Comparison of ENCODE assay signal across 10 cellular contexts in genomic region chr1:40389234-40389815, GRCh38. TPM values are rescaled to one million over a fixed set of nuclear protein-coding genes. Genes with fewer than 3 reads are reported as not detected.
A peak's percentile ranks its signal among the peaks of the same experiment; 100 is the strongest.
DNase-seq lines count a peak whose midpoint lies in the region; ATAC-seq, FAIRE-seq and TF ChIP-seq lines count a peak whose summit lies in the region.
"Had no signal": no experiment of that assay in that cellular context is flagged by ENCODE, and none has a peak within 500 bp of the region (broad histone marks: within the 10 kb centered on the region; RNA-seq: fewer than 3 reads in every experiment).

No MANE protein-coding gene starts in this region.

- TF ChIP-seq POLR2A in right lobe of liver (IDR thresholded peaks at IDR 0.05) (no peak), tibial nerve (IDR thresholded peaks at IDR 0.05) (no peak)

- peak overlapping the region in 2 of 3 donors; percentile 3 to 10 for H3K4me3 ChIP-seq in right lobe of liver
- H3K4me3 ChIP-seq in tibial nerve, result no peak overlapping the region
- H3K4me3 ChIP-seq in kidney (ENCODE audit: low read length in 2 of 2), result no peak overlapping the region

- H3K9ac ChIP-seq in kidney (ENCODE audit: low read length in 2 of 2), result no peak overlapping the region

- no peaks in the 10 kb centered on the region for H3K36me3 ChIP-seq in right lobe of liver
- no peaks in the 10 kb centered on the region for H3K36me3 ChIP-seq in tibial nerve
- H3K36me3 ChIP-seq in kidney (ENCODE audit: control insufficient read depth in 1 of 2, insufficient read depth in 2 of 2, low read length in 2 of 2), result no peaks in the 10 kb centered on the region

- no peaks in the 10 kb centered on the region for H3K9me3 ChIP-seq in right lobe of liver
- no peaks in the 10 kb centered on the region for H3K9me3 ChIP-seq in tibial nerve
- no peaks in the 10 kb centered on the region for H3K9me3 ChIP-seq in kidney (ENCODE audit: control insufficient read depth in 1 of 2, low read length in 2 of 2)

- H3K4me1 ChIP-seq in right lobe of liver, result peaks cover 0 to 86% (median 38%) of the 10 kb centered on the region in 4 donors
- peaks cover 0 to 75% (median 59%) of the 10 kb centered on the region in 4 donors for H3K4me1 ChIP-seq in tibial nerve
- H3K4me1 ChIP-seq in kidney (ENCODE audit: control insufficient read depth in 1 of 2, insufficient read depth in 1 of 2, low read depth in 1 of 2, low read length in 2 of 2), result peaks cover 3 to 4% of the 10 kb centered on the region in 2 donors

- intact Hi-C loops in right lobe of liver (cut with DNase I) (no loop called here), kidney (cut with DNase I) (no loop called here)

- peak overlapping the region; percentile 86 to 98 for H3K4me3 Mint-ChIP-seq in activated T-cell treated with anti-CD3 and anti-CD28 coated beads, Interleukin-2, amount 50 U/mL, for 72 hours
- peak overlapping the region; percentile 86 for H3K4me3 Mint-ChIP-seq in activated T-helper 17 cell treated with anti-CD3 and anti-CD28 coated beads, Interleukin-2, amount 50 U/mL, for 72 hours
- H3K4me3 Mint-ChIP-seq: nephron progenitor cell had no signal

- peak overlapping the region; percentile 99 for H3K27ac Mint-ChIP-seq in activated T-cell treated with anti-CD3 and anti-CD28 coated beads, Interleukin-2, amount 50 U/mL, for 72 hours
- peak overlapping the region; percentile 90 for H3K27ac Mint-ChIP-seq in activated T-helper 17 cell treated with anti-CD3 and anti-CD28 coated beads, Interleukin-2, amount 50 U/mL, for 72 hours
- H3K27ac Mint-ChIP-seq: nephron progenitor cell had no signal

- H3K36me3 Mint-ChIP-seq in activated T-cell treated with anti-CD3 and anti-CD28 coated beads, Interleukin-2, amount 50 U/mL, for 72 hours (ENCODE audit: insufficient read depth in 2 of 2), result peaks cover 37 to 52% of the 10 kb centered on the region in 2 donors
- peaks cover 94% of the 10 kb centered on the region for H3K36me3 Mint-ChIP-seq in activated T-helper 17 cell treated with anti-CD3 and anti-CD28 coated beads, Interleukin-2, amount 50 U/mL, for 72 hours (ENCODE audit: low read depth)

- TF ChIP-seq CTCF in right lobe of liver (IDR thresholded peaks at IDR 0.05), result no peak
- TF ChIP-seq CTCF in tibial nerve (IDR thresholded peaks at IDR 0.05), result no peak
- no peak for TF ChIP-seq CTCF in kidney (IDR thresholded peaks at IDR 0.05; ENCODE audit: borderline replicate concordance, extremely low read depth, insufficient read depth)

- no peak for TF ChIP-seq EP300 in tibial nerve (IDR thresholded peaks at IDR 0.05)

- no peaks in the 10 kb centered on the region for H3K27me3 ChIP-seq in right lobe of liver
- H3K27me3 ChIP-seq in tibial nerve, result no peaks in the 10 kb centered on the region

- DNase-seq in activated T-cell treated with anti-CD3 and anti-CD28 coated beads, Interleukin-2, amount 50 U/mL, for 72 hours, result no peak
- no peak for DNase-seq in activated T-cell treated with anti-CD3 and anti-CD28 coated beads, Interleukin-2, amount 50 U/mL, for 1 hour
- DNase-seq in right lobe of liver (no peak), tibial nerve (ENCODE audit: low spot score in 2 of 2) (no peak), kidney (no peak), DMS53 (lab: John Stamatoyannopoulos, UW) (no peak)
- DNase-seq: nephron progenitor cell; stimulated activated CD4-positive, alpha-beta T cell treated with anti-CD3 and anti-CD28 coated beads, Interleukin-4, amount 100 ng/mL, for 1 hour had no signal

- H3K27ac ChIP-seq in right lobe of liver, result peak overlapping the region; percentile 80 to 94 (median 81)
- H3K27ac ChIP-seq in tibial nerve, result peak overlapping the region in 3 of 4 donors; percentile 81 to 92 (median 84)
- H3K27ac ChIP-seq in kidney (ENCODE audit: low read depth in 2 of 2, low read length in 2 of 2), result no peak overlapping the region

- WGBS in right lobe of liver (ENCODE audit: insufficient coverage, low coverage, low lambda C conversion rate, missing lambda C conversion rate), result 35% methylated on average over 3 of the region's 3 CpGs
- WGBS in tibial nerve, 2 donors, result 90 to 96% methylated on average over 3 of the region's 3 CpGs

- FAIRE-seq in kidney (lab: Jason Lieb, UNC), result no peak

- H3K4me1 Mint-ChIP-seq in activated T-cell treated with anti-CD3 and anti-CD28 coated beads, Interleukin-2, amount 50 U/mL, for 72 hours (ENCODE audit: low read depth), result peaks cover 92% of the 10 kb centered on the region
- H3K4me1 Mint-ChIP-seq in activated T-helper 17 cell treated with anti-CD3 and anti-CD28 coated beads, Interleukin-2, amount 50 U/mL, for 72 hours, result peaks cover 73% of the 10 kb centered on the region

- no peaks in the 10 kb centered on the region for H3K9me3 Mint-ChIP-seq in activated T-cell treated with anti-CD3 and anti-CD28 coated beads, Interleukin-2, amount 50 U/mL, for 72 hours
- no peaks in the 10 kb centered on the region for H3K9me3 Mint-ChIP-seq in activated T-helper 17 cell treated with anti-CD3 and anti-CD28 coated beads, Interleukin-2, amount 50 U/mL, for 72 hours
- H3K9me3 Mint-ChIP-seq: nephron progenitor cell had no signal

- H3K27me3 Mint-ChIP-seq in activated T-cell treated with anti-CD3 and anti-CD28 coated beads, Interleukin-2, amount 50 U/mL, for 72 hours (ENCODE audit: low read depth), result no peaks in the 10 kb centered on the region
- H3K27me3 Mint-ChIP-seq in activated T-helper 17 cell treated with anti-CD3 and anti-CD28 coated beads, Interleukin-2, amount 50 U/mL, for 72 hours, result no peaks in the 10 kb centered on the region

- ATAC-seq in activated T-cell treated with anti-CD3 and anti-CD28 coated beads, Interleukin-2, amount 50 U/mL, for 72 hours (replicated peaks in 1 of 2), result no peak
- peak; percentile 14 for ATAC-seq in activated T-helper 17 cell treated with anti-CD3 and anti-CD28 coated beads, Interleukin-2, amount 50 U/mL, for 72 hours (replicated peaks)
- peak in 1 of 4 donors; percentile 1 for ATAC-seq in right lobe of liver
- no peak for ATAC-seq in GM21367 (IDR thresholded peaks at IDR 0.05; ENCODE audit: unreplicated experiment)

RNA-seq across cellular contexts. Expression of gene SMAP2, which starts 15.8 kb away (rescaled TPM):
- total RNA-seq in activated T-cell treated with anti-CD3 and anti-CD28 coated beads, Interleukin-2, amount 50 U/mL, for 72 hours, result 100 to 1,000 TPM; 487 to 586 TPM
- 100 to 1,000 TPM; 219 to 280 TPM for total RNA-seq in activated T-helper 17 cell treated with anti-CD3 and anti-CD28 coated beads, Interleukin-2, amount 50 U/mL, for 72 hours
- total RNA-seq in right lobe of liver (10 to 100 TPM; 23.7 to 41.5 (median 36.2) TPM), tibial nerve (10 to 100 TPM; 36.7 to 55.2 (median 45.1) TPM), kidney (61.3 TPM)
- 17.9 TPM for polyA plus RNA-seq in kidney (ENCODE audit: insufficient read depth, low read depth, low replicate concordance)

Comparison
In these comparisons a context has a peak if more than half of its experiments do, and no peak if none do; other contexts are left out.
1. H3K27ac ChIP-seq: peak in right lobe of liver (3 of 3) and tibial nerve (3 of 4); none in kidney (0 of 2).
2. H3K4me3 ChIP-seq: peak in right lobe of liver (2 of 3); none in tibial nerve (0 of 4) and kidney (0 of 2).